Comparison of ENCODE assay signal across 4 cellular contexts in the genomic region with DNA sequence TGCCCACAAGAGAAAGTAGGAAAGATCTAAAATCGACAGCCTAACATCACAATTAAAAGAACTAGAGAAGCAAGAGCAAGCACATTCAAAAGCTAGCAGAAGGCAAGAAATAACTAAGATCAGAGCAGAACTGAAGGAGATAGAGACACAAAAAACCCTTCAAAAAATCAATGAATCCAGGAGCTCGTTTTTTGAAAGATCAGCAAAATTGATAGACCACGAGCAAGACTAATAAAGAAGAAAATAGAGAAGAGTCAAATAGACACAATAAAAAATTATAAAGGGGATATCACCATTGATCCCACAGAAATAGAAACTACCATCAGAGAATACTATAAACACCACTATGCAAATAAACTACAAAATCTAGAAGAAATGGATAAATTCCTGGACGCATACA.
DNase-seq lines count a peak whose midpoint lies in the region; ATAC-seq, FAIRE-seq and TF ChIP-seq lines count a peak whose summit lies in the region.
"Not testable (repeated sequence)": the region's sequence is repeated elsewhere in the genome, so short reads cannot be mapped to it uniquely, and the experiment has no call there.

No MANE protein-coding gene starts in this region.

- not testable (repeated sequence) for H4K91ac ChIP-seq in IMR-90 (ENCODE audit: insufficient read depth, low read depth, low read length)

- H3K27me3 ChIP-seq in IMR-90 (ENCODE audit: control insufficient read depth, insufficient read depth, low read length); K562 (ENCODE audit: control insufficient read depth in 2 of 2, insufficient read depth in 2 of 2, low read length in 2 of 2); HepG2 (ENCODE audit: control insufficient read depth in 1 of 2, insufficient read depth in 2 of 2, low read length in 2 of 2): not testable (repeated sequence)

- DNase-seq in A549 (ENCODE audit: low read depth in 1 of 2, low spot score in 1 of 2); IMR-90; K562 (ENCODE audit: extremely low read depth in 1 of 4, low spot score in 3 of 4); HepG2 (ENCODE audit: low spot score): not testable (repeated sequence)

- not testable (repeated sequence) for H3K4ac ChIP-seq in IMR-90 (ENCODE audit: low read depth, low read length)

- not testable (repeated sequence) for H3K18ac ChIP-seq in IMR-90 (ENCODE audit: low read depth, low read length)

- H3K9ac ChIP-seq in IMR-90 (ENCODE audit: low read depth, low read length); K562 (ENCODE audit: insufficient read depth in 1 of 2, low read depth in 2 of 2, low read length in 2 of 2); HepG2 (ENCODE audit: insufficient read depth, low read depth, low read length): not testable (repeated sequence)

- not testable (repeated sequence) for H3K4me3 ChIP-seq in A549; IMR-90 (ENCODE audit: insufficient read depth, low read depth, low read length); K562; HepG2 (replicated peaks in 1 of 3; ENCODE audit: insufficient read depth in 1 of 3, low read depth in 2 of 3, low read length in 3 of 3)

- FAIRE-seq in A549 (lab: Jason Lieb, UNC); K562 (lab: Jason Lieb, UNC); HepG2 (lab: Jason Lieb, UNC): not testable (repeated sequence)

- H2AFZ ChIP-seq in IMR-90 (replicated peaks; ENCODE audit: low read length, poor library complexity); K562 (ENCODE audit: low read depth, low read length); HepG2 (ENCODE audit: low read length): not testable (repeated sequence)

- CTCF ChIA-PET in A549 (lab: Yijun Ruan, JAX); IMR-90 (lab: Yijun Ruan, JAX); K562 (lab: Yijun Ruan, JAX; ENCODE audit: low intra/inter-chr PET ratio); HepG2 (lab: Yijun Ruan, JAX; ENCODE audit: low intra/inter-chr PET ratio, low total read pairs): not testable (repeated sequence)

- not testable (repeated sequence) for H2BK20ac ChIP-seq in IMR-90 (ENCODE audit: low read depth, low read length)

- TF ChIP-seq CTCF in A549 (IDR thresholded peaks at IDR 0.05); IMR-90 (conservative IDR thresholded peaks at IDR 0.05; ENCODE audit: low read depth, low read length); K562 (IDR thresholded peaks at IDR 0.05 in 2 of 3, conservative IDR thresholded peaks at IDR 0.05 in 1 of 3; ENCODE audit: insufficient read depth in 2 of 3, low read depth in 1 of 3, low read length in 3 of 3); HepG2 (CRISPR knock-in tag; IDR thresholded peaks at IDR 0.05): not testable (repeated sequence)

- H3K36me3 ChIP-seq in IMR-90 (ENCODE audit: control insufficient read depth, insufficient read depth, low read length); K562 (ENCODE audit: control insufficient read depth, insufficient read depth, low read length); HepG2 (replicated peaks in 1 of 2; ENCODE audit: control insufficient read depth in 1 of 2, insufficient read depth in 2 of 2, low read length in 2 of 2): not testable (repeated sequence)

- not testable (repeated sequence) for H3K4me2 ChIP-seq in A549; IMR-90 (ENCODE audit: low read depth, low read length); K562 (ENCODE audit: insufficient read depth, low read length); HepG2 (ENCODE audit: low read depth, low read length)

- POLR2A ChIA-PET in A549 (lab: Yijun Ruan, JAX); IMR-90 (lab: Charles Lee; ENCODE audit: unreplicated experiment); K562 (lab: Yijun Ruan, JAX); HepG2 (lab: Yijun Ruan, JAX): not testable (repeated sequence)

- not testable (repeated sequence) for H3K4me1 ChIP-seq in A549; IMR-90 (ENCODE audit: control insufficient read depth, insufficient read depth, low read length); K562 (replicated peaks in 1 of 2; ENCODE audit: control insufficient read depth in 2 of 2, insufficient read depth in 2 of 2, low read length in 2 of 2); HepG2 (ENCODE audit: insufficient read depth, low read length)

- not testable (repeated sequence) for H3K79me1 ChIP-seq in IMR-90 (ENCODE audit: low read depth in 1 of 2, low read length in 2 of 2)

- not testable (repeated sequence) for TF ChIP-seq RAD21 in A549 (conservative IDR thresholded peaks at IDR 0.05 in 1 of 2, IDR thresholded peaks at IDR 0.05 in 1 of 2); IMR-90 (IDR thresholded peaks at IDR 0.05; ENCODE audit: low read length); K562 (CRISPR knock-in tag; conservative IDR thresholded peaks at IDR 0.05 in 1 of 2, IDR thresholded peaks at IDR 0.05 in 1 of 2); HepG2 (CRISPR knock-in tag; IDR thresholded peaks at IDR 0.05)

- not testable (repeated sequence) for H4K8ac ChIP-seq in IMR-90 (ENCODE audit: low read depth in 2 of 2, low read length in 2 of 2)

- not testable (repeated sequence) for H4K5ac ChIP-seq in IMR-90 (ENCODE audit: low read depth, low read length)

- not testable (repeated sequence) for H2BK120ac ChIP-seq in IMR-90 (ENCODE audit: low read depth, low read length)

- H2BK15ac ChIP-seq in IMR-90 (ENCODE audit: low read depth, low read length) = not testable (repeated sequence)

- H3K23ac ChIP-seq in IMR-90 (ENCODE audit: low read depth, low read length) = not testable (repeated sequence)

- not testable (repeated sequence) for TF ChIP-seq EP300 in A549 (IDR thresholded peaks at IDR 0.05); K562 (IDR thresholded peaks at IDR 0.05; ENCODE audit: low read length); HepG2 (IDR thresholded peaks at IDR 0.05; ENCODE audit: low read depth in 2 of 2, low read length in 2 of 2); HepG2 (CRISPR knock-in tag; IDR thresholded peaks at IDR 0.05; ENCODE audit: borderline replicate concordance)

- ATAC-seq in A549; IMR-90 (ENCODE audit: low read depth); K562; HepG2: not testable (repeated sequence)

- H3K27ac ChIP-seq in A549; IMR-90 (ENCODE audit: insufficient read depth, low read length); K562 (ENCODE audit: extremely low read depth, low read depth, low read length); HepG2 (ENCODE audit: extremely low read length, insufficient read depth, low read length): not testable (repeated sequence)

- not testable (repeated sequence) for H3K56ac ChIP-seq in IMR-90 (ENCODE audit: extremely low read depth, insufficient read depth, low read length)

- not testable (repeated sequence) for H2BK5ac ChIP-seq in IMR-90 (ENCODE audit: low read depth, low read length, poor library complexity, severe bottlenecking)

- not testable (repeated sequence) for TF ChIP-seq POLR2A in A549 (IDR thresholded peaks at IDR 0.05; ENCODE audit: low read length); IMR-90 (IDR thresholded peaks at IDR 0.05; ENCODE audit: low read depth, low read length); K562 (conservative IDR thresholded peaks at IDR 0.05); HepG2 (IDR thresholded peaks at IDR 0.05; ENCODE audit: insufficient read depth in 1 of 2, low read depth in 2 of 2, low read length in 2 of 2)

- H3K79me2 ChIP-seq in K562 (ENCODE audit: control insufficient read depth, insufficient read depth, low read length); HepG2 (ENCODE audit: insufficient read depth, low read length): not testable (repeated sequence)

- BruUV-seq in IMR-90 (replicated peaks; lab: Mats Ljungman, UMichigan); K562 (replicated peaks; lab: Mats Ljungman, UMichigan); HepG2 (replicated peaks; lab: Mats Ljungman, UMichigan): not testable (repeated sequence)

- WGBS in A549 (ENCODE audit: missing lambda C conversion rate) = 6% methylated on average over 4 of the region's 4 CpGs
- WGBS in IMR-90 (ENCODE audit: extremely low coverage in 2 of 2, insufficient read length in 1 of 2), 2 experiments = no CpG with 5 or more reads among the region's 4 CpGs
- 0% methylated on average over 4 of the region's 4 CpGs for WGBS in K562 (ENCODE audit: insufficient coverage, low coverage, missing lambda C conversion rate)
- WGBS in HepG2 (ENCODE audit: low lambda C conversion rate) = 7% methylated on average over 4 of the region's 4 CpGs

- intact Hi-C loops in IMR-90 (cut with micrococcal nuclease); K562 (cut with micrococcal nuclease); HepG2 (cut with micrococcal nuclease; ENCODE audit: unreplicated experiment): not testable (repeated sequence)

- in situ Hi-C loops in IMR-90 (cut with MboI; ENCODE audit: low sequenced_read_pairs); K562 (cut with MboI); HepG2 (cut with HindIII; ENCODE audit: extremely low pct_ligation_motif_present, low pct_unique_long_range_greater_than_20kb): not testable (repeated sequence)

- H3K14ac ChIP-seq in IMR-90 (replicated peaks; ENCODE audit: low read depth, low read length) = not testable (repeated sequence)

- not testable (repeated sequence) for H2AK9ac ChIP-seq in IMR-90 (replicated peaks; ENCODE audit: low read depth, low read length, poor library complexity)

- H4K20me1 ChIP-seq in IMR-90 (ENCODE audit: insufficient read depth, low read length); K562 (replicated peaks; ENCODE audit: control insufficient read depth, insufficient read depth, low read length); HepG2 (ENCODE audit: insufficient read depth, low read length): not testable (repeated sequence)

- not testable (repeated sequence) for H2AK5ac ChIP-seq in IMR-90 (ENCODE audit: low read depth, low read length)

- not testable (repeated sequence) for H3K9me1 ChIP-seq in IMR-90 (ENCODE audit: insufficient read depth, low read length); K562 (ENCODE audit: control insufficient read depth, insufficient read depth, low read length)

- dilution Hi-C loops in IMR-90 (cut with HindIII; ENCODE audit: low sequenced_read_pairs, unreplicated experiment) = not testable (repeated sequence)

- H3K9me3 ChIP-seq in A549; IMR-90 (ENCODE audit: control insufficient read depth, insufficient read depth, low read length); K562 (replicated peaks; ENCODE audit: control insufficient read depth, insufficient read depth, low read depth, low read length): not testable (repeated sequence)
- peaks cover 47% of the 10 kb centered on the region for H3K9me3 ChIP-seq in HepG2 (ENCODE audit: low read length)
